1 cellular context compared by ENCODE assay signal in genomic region chr9:83583151-83584014, GRCh38.
TF ChIP-seq lines count a peak whose summit lies in the region.

No MANE protein-coding gene starts in this region.

TF ChIP-seq in K562, 482 proteins besides CTCF, POLR2A, EP300 and RAD21 (continued from another document):
- TF ChIP-seq KAT2B (IDR thresholded peaks at IDR 0.05; ENCODE audit: low read depth, low read length) (no peak), CCAR2 (IDR thresholded peaks at IDR 0.05; ENCODE audit: low read depth, low read length) (no peak), TEAD1 (CRISPR knock-in tag; IDR thresholded peaks at IDR 0.05) (peak; percentile 96 to 97), U2AF2 (optimal IDR thresholded peaks at IDR 0.05; ENCODE audit: low read depth, low read length) (no peak), SMC3 (conservative IDR thresholded peaks at IDR 0.05; ENCODE audit: insufficient read depth, low read depth, low read length) (peak; percentile 55), KLF16 (IDR thresholded peaks at IDR 0.05) (no peak), ZNF197 (CRISPR knock-in tag; IDR thresholded peaks at IDR 0.05; ENCODE audit: low read depth) (no peak), ZNF583 (CRISPR knock-in tag; IDR thresholded peaks at IDR 0.05) (no peak), ZNF589 (CRISPR knock-in tag; IDR thresholded peaks at IDR 0.05; ENCODE audit: low read depth) (no peak), BRD9 (IDR thresholded peaks at IDR 0.05; ENCODE audit: low read depth, partially characterized antibody) (no peak), CXXC5 (CRISPR knock-in tag; IDR thresholded peaks at IDR 0.05) (no peak), ZNF174 (CRISPR knock-in tag; IDR thresholded peaks at IDR 0.05) (no peak), EHMT2 (IDR thresholded peaks at IDR 0.05) (no peak)
